ENCODE assay signal across 27 cellular contexts in genomic region chr17:29399634-29400033, GRCh38.
"Had no signal": no experiment of that assay in that cellular context is flagged by ENCODE, and none has a peak within 500 bp of the region (broad histone marks: within the 10 kb centered on the region; RNA-seq: fewer than 3 reads in every experiment).

No MANE protein-coding gene starts in this region.

- H3K9me3 ChIP-seq: esophagus squamous epithelium, neutrophil, sigmoid colon, spleen, testis, tibial artery, upper lobe of left lung had no signal

- H3K9me3 Mint-ChIP-seq: effector memory CD8-positive, alpha-beta T cell; immature natural killer cell; naive B cell; natural killer cell treated with Interleukin-12 subunit alpha and Interleukin-12 subunit beta and Interleukin-15 and Interleukin-18, amount 100 ng/mL, for 72 hours; neural crest cell; stimulated activated memory B cell treated with anti-CD40 and anti-IgM and Interleukin-4, amounts not matched to agents 10 μg/mL and 1 μg/mL and 100 μg/mL, for 72 hours had no signal

- H3K4me3 ChIP-seq: esophagus squamous epithelium, sigmoid colon, spleen, testis, tibial artery, upper lobe of left lung had no signal

- H3K27me3 Mint-ChIP-seq: effector memory CD8-positive, alpha-beta T cell; naive B cell; natural killer cell treated with Interleukin-12 subunit alpha and Interleukin-12 subunit beta and Interleukin-15 and Interleukin-18, amount 100 ng/mL, for 72 hours; progenitor cell of endocrine pancreas; stimulated activated memory B cell treated with anti-CD40 and anti-IgM and Interleukin-4, amounts not matched to agents 10 μg/mL and 1 μg/mL and 100 μg/mL, for 72 hours had no signal

- DNase-seq: cortex of kidney; effector memory CD8-positive, alpha-beta T cell; erythroblast; esophagus squamous epithelium; hypothalamus; immature natural killer cell; islet precursor cell; kidney glomerular epithelial cell; naive B cell; right cardiac atrium; spleen; stimulated activated CD4-positive, alpha-beta T cell treated with anti-CD3 and anti-CD28 coated beads, Interleukin-4, amount 100 ng/mL, for 4 hours; stimulated activated naive CD8-positive, alpha-beta T cell treated with anti-CD3 and anti-CD28 coated beads, Interleukin-15, Interleukin-2, amounts not matched to agents 100 U/mL and 50 U/mL, for 24 hours; substantia nigra; testis; tibial artery; upper lobe of left lung had no signal

- H3K4me3 Mint-ChIP-seq: effector memory CD8-positive, alpha-beta T cell; immature natural killer cell; naive B cell; natural killer cell treated with Interleukin-12 subunit alpha and Interleukin-12 subunit beta and Interleukin-15 and Interleukin-18, amount 100 ng/mL, for 72 hours; neural crest cell; stimulated activated memory B cell treated with anti-CD40 and anti-IgM and Interleukin-4, amounts not matched to agents 10 μg/mL and 1 μg/mL and 100 μg/mL, for 72 hours had no signal

- H3K27me3 ChIP-seq: esophagus squamous epithelium, neutrophil, sigmoid colon, spleen, testis, tibial artery, upper lobe of left lung had no signal

- H3K9ac ChIP-seq: parathyroid adenoma had no signal

- H2AFZ ChIP-seq: parathyroid adenoma had no signal

- FAIRE-seq: endometrium, frontal cortex, urothelium cell line had no signal

- H3K27ac Mint-ChIP-seq: effector memory CD8-positive, alpha-beta T cell; natural killer cell treated with Interleukin-12 subunit alpha and Interleukin-12 subunit beta and Interleukin-15 and Interleukin-18, amount 100 ng/mL, for 72 hours; progenitor cell of endocrine pancreas; stimulated activated memory B cell treated with anti-CD40 and anti-IgM and Interleukin-4, amounts not matched to agents 10 μg/mL and 1 μg/mL and 100 μg/mL, for 72 hours had no signal

- H3K4me1 ChIP-seq: parathyroid adenoma had no signal

- ATAC-seq: effector memory CD8-positive, alpha-beta T cell; natural killer cell treated with Interleukin-12 subunit alpha and Interleukin-12 subunit beta and Interleukin-15 and Interleukin-18, amount 100 ng/mL, for 72 hours; right cardiac atrium; stimulated activated memory B cell treated with anti-CD40 and anti-IgM and Interleukin-4, amounts not matched to agents 10 μg/mL and 1 μg/mL and 100 μg/mL, for 72 hours; stimulated activated naive CD8-positive, alpha-beta T cell treated with anti-CD3 and anti-CD28 coated beads, Interleukin-15, Interleukin-2, amounts not matched to agents 100 U/mL and 50 U/mL, for 24 hours had no signal

- H3K27ac ChIP-seq: esophagus squamous epithelium, neutrophil, parathyroid adenoma, sigmoid colon, spleen, testis, tibial artery, upper lobe of left lung had no signal
